ENCODE assay signal across 16 cellular contexts in genomic region chr3:152254031-152254430, GRCh38. TPM values are rescaled to one million over a fixed set of nuclear protein-coding genes. Genes with fewer than 3 reads are reported as not detected.
DNase-seq lines count a peak whose midpoint lies in the region; ATAC-seq and TF ChIP-seq lines count a peak whose summit lies in the region.
"Had no signal": no experiment of that assay in that cellular context is flagged by ENCODE, and none has a peak within 500 bp of the region (broad histone marks: within the 10 kb centered on the region; RNA-seq: fewer than 3 reads in every experiment).

No MANE protein-coding gene starts in this region.

- TF ChIP-seq CTCF in vagina (IDR thresholded peaks at IDR 0.05) = no peak

- H3K36me3 ChIP-seq in thymus (ENCODE audit: control insufficient read depth, insufficient read depth) = no peaks in the 10 kb centered on the region
- H3K36me3 ChIP-seq in vagina = no peaks in the 10 kb centered on the region
- no peaks in the 10 kb centered on the region for H3K36me3 ChIP-seq in H7 (replicated peaks; ENCODE audit: control insufficient read depth, insufficient read depth, low read length)
- H3K36me3 ChIP-seq: upper lobe of right lung had no signal

- no peaks in the 10 kb centered on the region for H3K9me3 ChIP-seq in thymus (ENCODE audit: control insufficient read depth)
- H3K9me3 ChIP-seq in vagina = no peaks in the 10 kb centered on the region
- H3K9me3 ChIP-seq: upper lobe of right lung had no signal

- no peak for TF ChIP-seq POLR2A in vagina (IDR thresholded peaks at IDR 0.05)

- peaks cover 0 to 3% of the 10 kb centered on the region in 2 donors for H3K9me3 Mint-ChIP-seq in activated T-cell treated with anti-CD3 and anti-CD28 coated beads, Interleukin-2, amount 50 U/mL, for 72 hours
- no peaks in the 10 kb centered on the region for H3K9me3 Mint-ChIP-seq in IgD-negative memory B cell
- peaks cover 10% of the 10 kb centered on the region for H3K9me3 Mint-ChIP-seq in activated T-helper 2 cell treated with anti-CD3 and anti-CD28 coated beads, Interferon-gamma antibody, Interleukin-2, Interleukin-4, amounts not matched to agents 10 μg/mL and 5 μg/mL and 100 μg/mL, durations not matched to agents 14 hours and 24 hours and 36 hours

- H3K4me1 Mint-ChIP-seq in activated T-cell treated with anti-CD3 and anti-CD28 coated beads, Interleukin-2, amount 50 U/mL, for 72 hours (ENCODE audit: low read depth) = peaks cover 80% of the 10 kb centered on the region
- H3K4me1 Mint-ChIP-seq in IgD-negative memory B cell = peaks cover 65 to 70% (median 66%) of the 10 kb centered on the region in 3 donors
- H3K4me1 Mint-ChIP-seq in activated T-helper 2 cell treated with anti-CD3 and anti-CD28 coated beads, Interferon-gamma antibody, Interleukin-2, Interleukin-4, amounts not matched to agents 10 μg/mL and 5 μg/mL and 100 μg/mL, durations not matched to agents 14 hours and 24 hours and 36 hours (ENCODE audit: low read depth) = peaks cover 67% of the 10 kb centered on the region

- 19% methylated on average over 2 of the region's 2 CpGs for WGBS in thymus

- intact Hi-C loops in activated T-helper 2 cell treated with anti-CD3 and anti-CD28 coated beads, Interferon-gamma antibody, Interleukin-2, Interleukin-4, amounts not matched to agents 10 μg/mL and 5 μg/mL and 100 μg/mL, durations not matched to agents 14 hours and 24 hours and 36 hours (cut with micrococcal nuclease) = no loop called here
- intact Hi-C loops in vagina (cut with DNase I) = no loop called here

- DNase-seq in activated T-cell treated with anti-CD3 and anti-CD28 coated beads, Interleukin-2, amount 50 U/mL, for 72 hours = no peak
- DNase-seq in activated T-cell treated with anti-CD3 and anti-CD28 coated beads, Interleukin-2, amount 50 U/mL, for 1 hour = no peak
- DNase-seq in activated T-helper 2 cell treated with anti-CD3 and anti-CD28 coated beads, Interferon-gamma antibody, Interleukin-2, Interleukin-4, amounts not matched to agents 10 μg/mL and 5 μg/mL and 100 μg/mL, durations not matched to agents 14 hours and 24 hours and 36 hours (ENCODE audit: low spot score) = no peak
- DNase-seq in vagina (ENCODE audit: extremely low spot score in 2 of 2) (no peak), H7 (no peak), activated gamma-delta T cell treated with Interleukin-2 at 50 U/mL for 16 hours (no peak)
- DNase-seq: activated CD4-positive, alpha-beta T cell treated with anti-CD3 and anti-CD28 coated beads for 4 hours; aorta; effector CD4-positive, alpha-beta T cell; NCI-H1105 treated with DMSO at 0.1 percent for 48 hours; NCI-H524; small intestine; upper lobe of right lung had no signal

- peak overlapping the region; percentile 81 for H3K27ac Mint-ChIP-seq in activated T-cell treated with anti-CD3 and anti-CD28 coated beads, Interleukin-2, amount 50 U/mL, for 72 hours
- peak overlapping the region; percentile 72 to 91 (median 90) for H3K27ac Mint-ChIP-seq in IgD-negative memory B cell
- peak overlapping the region; percentile 29 for H3K27ac Mint-ChIP-seq in activated T-helper 2 cell treated with anti-CD3 and anti-CD28 coated beads, Interferon-gamma antibody, Interleukin-2, Interleukin-4, amounts not matched to agents 10 μg/mL and 5 μg/mL and 100 μg/mL, durations not matched to agents 14 hours and 24 hours and 36 hours
- H3K27ac Mint-ChIP-seq: nephron had no signal

- no peak for ATAC-seq in activated T-cell treated with anti-CD3 and anti-CD28 coated beads, Interleukin-2, amount 50 U/mL, for 72 hours (replicated peaks in 1 of 2)

- peaks cover 0 to 3% of the 10 kb centered on the region in 2 donors for H3K36me3 Mint-ChIP-seq in activated T-cell treated with anti-CD3 and anti-CD28 coated beads, Interleukin-2, amount 50 U/mL, for 72 hours (ENCODE audit: insufficient read depth in 2 of 2)
- peaks cover 2% of the 10 kb centered on the region for H3K36me3 Mint-ChIP-seq in IgD-negative memory B cell
- peaks cover 24% of the 10 kb centered on the region for H3K36me3 Mint-ChIP-seq in activated T-helper 2 cell treated with anti-CD3 and anti-CD28 coated beads, Interferon-gamma antibody, Interleukin-2, Interleukin-4, amounts not matched to agents 10 μg/mL and 5 μg/mL and 100 μg/mL, durations not matched to agents 14 hours and 24 hours and 36 hours (ENCODE audit: low read depth)

- H3K4me3 ChIP-seq in thymus (ENCODE audit: low read length) (no peak overlapping the region), vagina (no peak overlapping the region), H7 (ENCODE audit: insufficient read depth, low read depth, low read length) (no peak overlapping the region)
- H3K4me3 ChIP-seq: upper lobe of right lung had no signal

- H3K27ac ChIP-seq in thymus (ENCODE audit: low read depth) (peak overlapping the region; percentile 61), vagina (no peak overlapping the region)
- H3K27ac ChIP-seq: upper lobe of right lung had no signal

- H3K4me3 Mint-ChIP-seq in activated T-cell treated with anti-CD3 and anti-CD28 coated beads, Interleukin-2, amount 50 U/mL, for 72 hours = peak overlapping the region; percentile 45 to 68
- peak overlapping the region; percentile 2 to 88 (median 43) for H3K4me3 Mint-ChIP-seq in IgD-negative memory B cell
- H3K4me3 Mint-ChIP-seq in activated T-helper 2 cell treated with anti-CD3 and anti-CD28 coated beads, Interferon-gamma antibody, Interleukin-2, Interleukin-4, amounts not matched to agents 10 μg/mL and 5 μg/mL and 100 μg/mL, durations not matched to agents 14 hours and 24 hours and 36 hours (ENCODE audit: low read depth) = peak overlapping the region; percentile 3
- H3K4me3 Mint-ChIP-seq: nephron had no signal

- H3K27me3 ChIP-seq in thymus (ENCODE audit: control insufficient read depth, insufficient read depth) = no peaks in the 10 kb centered on the region
- H3K27me3 ChIP-seq in vagina = no peaks in the 10 kb centered on the region
- H3K27me3 ChIP-seq in H7 (ENCODE audit: control insufficient read depth, insufficient read depth, low read length) = no peaks in the 10 kb centered on the region; the same call in 1 of the 2 replicates
- H3K27me3 ChIP-seq: upper lobe of right lung had no signal

- no peaks in the 10 kb centered on the region for H3K27me3 Mint-ChIP-seq in activated T-cell treated with anti-CD3 and anti-CD28 coated beads, Interleukin-2, amount 50 U/mL, for 72 hours (ENCODE audit: low read depth)
- H3K27me3 Mint-ChIP-seq in IgD-negative memory B cell = no peaks in the 10 kb centered on the region
- no peaks in the 10 kb centered on the region for H3K27me3 Mint-ChIP-seq in activated T-helper 2 cell treated with anti-CD3 and anti-CD28 coated beads, Interferon-gamma antibody, Interleukin-2, Interleukin-4, amounts not matched to agents 10 μg/mL and 5 μg/mL and 100 μg/mL, durations not matched to agents 14 hours and 24 hours and 36 hours (ENCODE audit: low read depth)

- H3K4me1 ChIP-seq in thymus (ENCODE audit: control insufficient read depth, insufficient read depth, low read length) (peaks cover 18% of the 10 kb centered on the region), vagina (peaks cover 27% of the 10 kb centered on the region)

RNA-seq across cellular contexts. Expression of gene MBNL1, which starts 14.7 kb away (rescaled TPM):
- 100 to 1,000 TPM; 299 to 323 TPM for total RNA-seq in activated T-cell treated with anti-CD3 and anti-CD28 coated beads, Interleukin-2, amount 50 U/mL, for 72 hours
- 200 TPM for polyA plus RNA-seq in IgD-negative memory B cell
- total RNA-seq in activated T-helper 2 cell treated with anti-CD3 and anti-CD28 coated beads, Interferon-gamma antibody, Interleukin-2, Interleukin-4, amounts not matched to agents 10 μg/mL and 5 μg/mL and 100 μg/mL, durations not matched to agents 14 hours and 24 hours and 36 hours = 230 and 244 TPM in 2 replicates
- 89.0 TPM for polyA plus RNA-seq in thymus
- 311 TPM for total RNA-seq in vagina
- total RNA-seq in H7 (2014; rRNA removed; shearing (Covaris generic)) = 11.1 and 25.3 TPM in 2 replicates

Comparison
In these comparisons a context has a peak if more than half of its experiments do, and no peak if none do; other contexts are left out.
1. H3K27ac Mint-ChIP-seq: peak in every context shown above with its lines; median percentile 90 in IgD-negative memory B cell; 81 in activated T-cell treated with anti-CD3 and anti-CD28 coated beads, Interleukin-2, amount 50 U/mL, for 72 hours; 29 in activated T-helper 2 cell treated with anti-CD3 and anti-CD28 coated beads, Interferon-gamma antibody, Interleukin-2, Interleukin-4, amounts not matched to agents 10 μg/mL and 5 μg/mL and 100 μg/mL, durations not matched to agents 14 hours and 24 hours and 36 hours.
2. H3K4me3 Mint-ChIP-seq: peak in every context shown above with its lines; median percentile 56 in activated T-cell treated with anti-CD3 and anti-CD28 coated beads, Interleukin-2, amount 50 U/mL, for 72 hours; 43 in IgD-negative memory B cell; 3 in activated T-helper 2 cell treated with anti-CD3 and anti-CD28 coated beads, Interferon-gamma antibody, Interleukin-2, Interleukin-4, amounts not matched to agents 10 μg/mL and 5 μg/mL and 100 μg/mL, durations not matched to agents 14 hours and 24 hours and 36 hours.